ENCODE assay signal across 27 cellular contexts in genomic region chr18:11183621-11184020, GRCh38. TPM values are rescaled to one million over a fixed set of nuclear protein-coding genes. Genes with fewer than 3 reads are reported as not detected.
"Had no signal": no experiment of that assay in that cellular context is flagged by ENCODE, and none has a peak within 500 bp of the region (broad histone marks: within the 10 kb centered on the region; RNA-seq: fewer than 3 reads in every experiment).

No MANE protein-coding gene starts in this region.

- H3K27me3 Mint-ChIP-seq: activated CD4-positive, alpha-beta T cell treated with anti-CD3 and anti-CD28 coated beads, Interleukin-2, amount 10 ng/mL, durations not matched to agents 24 days and 14 days; activated CD8-positive, alpha-beta T cell treated with anti-CD3 and anti-CD28 coated beads for 36 hours; activated T-cell treated with anti-CD3 and anti-CD28 coated beads, Interleukin-2, amount 50 U/mL, for 24 hours; central memory CD8-positive, alpha-beta T cell had no signal

- H3K36me3 ChIP-seq: adrenal gland, cardiac muscle cell, MG63 had no signal

- H3K4me1 ChIP-seq: adrenal gland had no signal

- H3K4me3 Mint-ChIP-seq: activated CD4-positive, alpha-beta T cell treated with anti-CD3 and anti-CD28 coated beads, Interleukin-2, amount 10 ng/mL, durations not matched to agents 24 days and 14 days; activated CD8-positive, alpha-beta T cell treated with anti-CD3 and anti-CD28 coated beads for 36 hours; activated naive CD4-positive, alpha-beta T cell treated with anti-CD3 and anti-CD28 coated beads for 36 hours; activated T-cell treated with anti-CD3 and anti-CD28 coated beads, Interleukin-2, amount 50 U/mL, for 24 hours; activated T-helper 1 cell treated with anti-CD3 and anti-CD28 coated beads, Interleukin-12 subunit alpha, Interleukin-12 subunit beta, Interleukin-2, Interleukin-4 antibody, amounts not matched to agents 30 ng/mL and 10 ng/mL and 1 ng/mL, durations not matched to agents 14 hours and 24 hours and 36 hours; central memory CD8-positive, alpha-beta T cell; T-helper 1 cell treated with Interleukin-12 subunit alpha and Interleukin-12 subunit beta and Interleukin-4 antibody, amounts not matched to agents 30 μg/mL and 1 μg/mL, for 36 hours; T-helper 2 cell treated with Interferon-gamma antibody and Interleukin-4, amounts not matched to agents 5 μg/mL and 100 μg/mL, for 36 hours had no signal

- H3K27ac ChIP-seq: adrenal gland, cardiac muscle cell, SK-N-MC had no signal

- ATAC-seq: activated CD8-positive, alpha-beta T cell treated with anti-CD3 and anti-CD28 coated beads for 36 hours had no signal

- H3K27me3 ChIP-seq: adrenal gland, cardiac muscle cell, MG63 had no signal

- H3K9me3 Mint-ChIP-seq: activated CD4-positive, alpha-beta T cell treated with anti-CD3 and anti-CD28 coated beads, Interleukin-2, amount 10 ng/mL, durations not matched to agents 24 days and 14 days; activated CD8-positive, alpha-beta T cell treated with anti-CD3 and anti-CD28 coated beads for 36 hours; activated T-cell treated with anti-CD3 and anti-CD28 coated beads, Interleukin-2, amount 50 U/mL, for 24 hours; T-helper 1 cell treated with Interleukin-12 subunit alpha and Interleukin-12 subunit beta and Interleukin-4 antibody, amounts not matched to agents 30 μg/mL and 1 μg/mL, for 36 hours; T-helper 2 cell treated with Interferon-gamma antibody and Interleukin-4, amounts not matched to agents 5 μg/mL and 100 μg/mL, for 36 hours had no signal

- H3K27ac Mint-ChIP-seq: activated CD4-positive, alpha-beta T cell treated with anti-CD3 and anti-CD28 coated beads, Interleukin-2, amount 10 ng/mL, durations not matched to agents 24 days and 14 days; activated CD8-positive, alpha-beta T cell treated with anti-CD3 and anti-CD28 coated beads for 36 hours; activated naive CD4-positive, alpha-beta T cell treated with anti-CD3 and anti-CD28 coated beads for 36 hours; activated naive CD4-positive, alpha-beta T cell treated with anti-CD3 and anti-CD28 coated beads, Interleukin-2, amount 50 U/mL, for 72 hours; activated T-cell treated with anti-CD3 and anti-CD28 coated beads, Interleukin-2, amount 50 U/mL, for 24 hours; activated T-helper 1 cell treated with anti-CD3 and anti-CD28 coated beads, Interleukin-12 subunit alpha, Interleukin-12 subunit beta, Interleukin-2, Interleukin-4 antibody, amounts not matched to agents 30 ng/mL and 10 ng/mL and 1 ng/mL, durations not matched to agents 14 hours and 24 hours and 36 hours; T-helper 1 cell treated with Interleukin-12 subunit alpha and Interleukin-12 subunit beta and Interleukin-4 antibody, amounts not matched to agents 30 μg/mL and 1 μg/mL, for 36 hours; T-helper 2 cell treated with Interferon-gamma antibody and Interleukin-4, amounts not matched to agents 5 μg/mL and 100 μg/mL, for 36 hours had no signal

- H3K4me1 Mint-ChIP-seq: activated CD4-positive, alpha-beta T cell treated with anti-CD3 and anti-CD28 coated beads, Interleukin-2, amount 10 ng/mL, durations not matched to agents 24 days and 14 days; central memory CD8-positive, alpha-beta T cell had no signal

- H3K9me3 ChIP-seq: adrenal gland, MG63 had no signal

- DNase-seq: activated CD4-positive, alpha-beta T cell treated with anti-CD3 and anti-CD28 coated beads, Interleukin-2, amount 10 ng/mL, durations not matched to agents 24 days and 14 days; activated CD4-positive, alpha-beta T cell treated with anti-CD3 and anti-CD28 coated beads, Interleukin-2, amount 50 U/mL, for 4 hours; activated CD8-positive, alpha-beta T cell treated with anti-CD3 and anti-CD28 coated beads for 36 hours; activated gamma-delta T cell treated with Interleukin-2 at 50 U/mL for 16 hours; activated naive CD4-positive, alpha-beta T cell treated with anti-CD3 and anti-CD28 coated beads for 36 hours; activated T-cell treated with anti-CD3 and anti-CD28 coated beads, Interleukin-2, amount 50 U/mL, for 24 hours; adrenal gland; Karpas-422; KBM-7; MG63; NCI-H1092; NCI-H1436 treated with DMSO at 0.1 percent for 48 hours; NCI-H1694 treated with DMSO at 0.1 percent for 48 hours; NCI-H2029; NCI-H345; NCI-H524 treated with DMSO at 0.1 percent for 48 hours; NK-92 treated with Interleukin-12 subunit alpha and Interleukin-12 subunit beta, amount 100 ng/mL, for 24 hours; OCI-M1; Right ventricle myocardium superior had no signal

- H3K36me3 Mint-ChIP-seq: activated naive CD4-positive, alpha-beta T cell treated with anti-CD3 and anti-CD28 coated beads, Interleukin-2, amount 50 U/mL, for 72 hours had no signal

- H3K4me3 ChIP-seq: adrenal gland, cardiac muscle cell, MG63, SK-N-MC had no signal

RNA-seq across cellular contexts. Expression of gene PIEZO2, which starts 34.3 kb away (rescaled TPM):
- total RNA-seq: activated CD4-positive, alpha-beta T cell treated with anti-CD3 and anti-CD28 coated beads, Interleukin-2, amount 10 ng/mL, durations not matched to agents 24 days and 14 days; activated CD8-positive, alpha-beta T cell treated with anti-CD3 and anti-CD28 coated beads for 36 hours; activated naive CD4-positive, alpha-beta T cell treated with anti-CD3 and anti-CD28 coated beads for 36 hours; activated naive CD4-positive, alpha-beta T cell treated with anti-CD3 and anti-CD28 coated beads, Interleukin-2, amount 50 U/mL, for 72 hours; activated T-helper 1 cell treated with anti-CD3 and anti-CD28 coated beads, Interleukin-12 subunit alpha, Interleukin-12 subunit beta, Interleukin-2, Interleukin-4 antibody, amounts not matched to agents 30 ng/mL and 10 ng/mL and 1 ng/mL, durations not matched to agents 14 hours and 24 hours and 36 hours; NCI-H460 had no signal
